8 cellular contexts compared by ENCODE assay signal in the genomic region with DNA sequence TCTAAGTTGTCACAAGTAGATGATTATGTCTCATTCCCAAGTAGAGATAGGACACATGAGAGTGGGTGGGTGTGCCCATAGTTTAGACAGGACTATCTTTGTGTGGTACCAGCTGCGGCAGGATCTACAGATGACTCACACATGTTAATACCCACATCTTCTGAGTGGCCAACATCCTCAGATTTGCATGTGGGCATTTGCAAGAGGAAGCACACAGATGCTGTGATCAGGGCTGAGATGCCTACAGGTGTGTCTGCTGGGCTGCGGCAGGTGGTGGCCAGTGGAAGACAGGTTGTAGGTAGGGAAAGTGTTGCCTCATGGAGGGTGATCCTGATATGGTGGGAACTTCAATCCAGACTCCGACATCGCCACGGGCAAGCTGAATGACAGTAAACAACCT. TPM values are rescaled to one million over a fixed set of nuclear protein-coding genes. Genes with fewer than 3 reads are reported as not detected.
DNase-seq lines count a peak whose midpoint lies in the region; ATAC-seq lines count a peak whose summit lies in the region.

No MANE protein-coding gene starts in this region.

- peaks cover 50% of the 10 kb centered on the region for H3K4me1 Mint-ChIP-seq in activated T-cell treated with anti-CD3 and anti-CD28 coated beads, Interleukin-2, amount 50 U/mL, for 72 hours (ENCODE audit: low read depth)
- peaks cover 42% of the 10 kb centered on the region for H3K4me1 Mint-ChIP-seq in activated CD4-positive, alpha-beta memory T cell treated with anti-CD3 and anti-CD28 coated beads for 36 hours (ENCODE audit: low read depth)

- CTCF ChIA-PET in activated CD4-positive, alpha-beta memory T cell treated with anti-CD3 and anti-CD28 coated beads for 36 hours (lab: Charles Lee), result interaction anchor here (0.6 to 1.0 kb wide), 3 partner anchors 63 to 147 kb away, joined by 3 to 5 read pairs (median 5); no protein-coding TSS in a partner anchor

- H3K27ac Mint-ChIP-seq in activated T-cell treated with anti-CD3 and anti-CD28 coated beads, Interleukin-2, amount 50 U/mL, for 72 hours, result no peak overlapping the region
- peak overlapping the region; percentile 5 for H3K27ac Mint-ChIP-seq in activated CD4-positive, alpha-beta memory T cell treated with anti-CD3 and anti-CD28 coated beads for 36 hours

- ATAC-seq in activated T-cell treated with anti-CD3 and anti-CD28 coated beads, Interleukin-2, amount 50 U/mL, for 72 hours (replicated peaks in 1 of 2), result peak; percentile 74 to 78
- peak; percentile 40 for ATAC-seq in HG03103 (IDR thresholded peaks at IDR 0.05; ENCODE audit: low read depth, unreplicated experiment)
- peak; percentile 69 for ATAC-seq in stimulated activated naive CD8-positive, alpha-beta T cell treated with anti-CD3 and anti-CD28 coated beads, Interleukin-15, Interleukin-2, amounts not matched to agents 100 U/mL and 50 U/mL, for 24 hours

- POLR2A ChIA-PET in activated CD4-positive, alpha-beta memory T cell treated with anti-CD3 and anti-CD28 coated beads for 36 hours (lab: Charles Lee), result interaction anchor here (0.8 kb wide), 1 partner anchor 26 kb away, joined by 3 read pairs; no protein-coding TSS in a partner anchor

- H3K4me3 Mint-ChIP-seq in activated T-cell treated with anti-CD3 and anti-CD28 coated beads, Interleukin-2, amount 50 U/mL, for 72 hours, result peak overlapping the region; percentile 75 to 80
- H3K4me3 Mint-ChIP-seq in activated CD4-positive, alpha-beta memory T cell treated with anti-CD3 and anti-CD28 coated beads for 36 hours, result no peak overlapping the region

- no peaks in the 10 kb centered on the region for H3K9me3 Mint-ChIP-seq in activated T-cell treated with anti-CD3 and anti-CD28 coated beads, Interleukin-2, amount 50 U/mL, for 72 hours
- H3K9me3 Mint-ChIP-seq in activated CD4-positive, alpha-beta memory T cell treated with anti-CD3 and anti-CD28 coated beads for 36 hours, result no peaks in the 10 kb centered on the region

- no peaks in the 10 kb centered on the region for H3K36me3 Mint-ChIP-seq in activated T-cell treated with anti-CD3 and anti-CD28 coated beads, Interleukin-2, amount 50 U/mL, for 72 hours (ENCODE audit: insufficient read depth in 2 of 2)
- H3K36me3 Mint-ChIP-seq in activated CD4-positive, alpha-beta memory T cell treated with anti-CD3 and anti-CD28 coated beads for 36 hours, result no peaks in the 10 kb centered on the region

- intact Hi-C loops in activated CD4-positive, alpha-beta memory T cell treated with anti-CD3 and anti-CD28 coated beads for 36 hours (cut with micrococcal nuclease), result loop anchor here (2.0 kb wide), 5 partner anchors 15 to 241 kb away; partner anchors contain the start of gene SF3B5

- peak; percentile 42 to 47 for DNase-seq in activated T-cell treated with anti-CD3 and anti-CD28 coated beads, Interleukin-2, amount 50 U/mL, for 72 hours
- DNase-seq in activated T-cell treated with anti-CD3 and anti-CD28 coated beads, Interleukin-2, amount 50 U/mL, for 1 hour, result no peak
- peak; percentile 57 for DNase-seq in activated CD4-positive, alpha-beta memory T cell treated with anti-CD3 and anti-CD28 coated beads for 36 hours
- DNase-seq in stimulated activated naive CD8-positive, alpha-beta T cell treated with anti-CD3 and anti-CD28 coated beads, Interleukin-15, Interleukin-2, amounts not matched to agents 100 U/mL and 50 U/mL, for 24 hours, result no peak
- DNase-seq in UCSD-AML1 (lab: John Stamatoyannopoulos, UW; ENCODE audit: unreplicated experiment) (no peak), GOT3 (lab: John Stamatoyannopoulos, UW) (no peak), NCI-H69 (lab: John Stamatoyannopoulos, UW) (no peak)

- no peaks in the 10 kb centered on the region for H3K27me3 Mint-ChIP-seq in activated T-cell treated with anti-CD3 and anti-CD28 coated beads, Interleukin-2, amount 50 U/mL, for 72 hours (ENCODE audit: low read depth)
- H3K27me3 Mint-ChIP-seq in activated CD4-positive, alpha-beta memory T cell treated with anti-CD3 and anti-CD28 coated beads for 36 hours, result no peaks in the 10 kb centered on the region

RNA-seq across cellular contexts. Expression of gene UTRN, which starts 50.8 kb away (rescaled TPM):
- 10 to 100 TPM; 62.9 to 76.4 TPM for total RNA-seq in activated T-cell treated with anti-CD3 and anti-CD28 coated beads, Interleukin-2, amount 50 U/mL, for 72 hours
- total RNA-seq in activated CD4-positive, alpha-beta memory T cell treated with anti-CD3 and anti-CD28 coated beads for 36 hours, result 10 to 100 TPM; 37.8 to 38.1 TPM

Comparison
In these comparisons a context has a peak if more than half of its experiments do, and no peak if none do; other contexts are left out.
1. DNase-seq: peak in activated T-cell treated with anti-CD3 and anti-CD28 coated beads, Interleukin-2, amount 50 U/mL, for 72 hours (2 of 2) and activated CD4-positive, alpha-beta memory T cell treated with anti-CD3 and anti-CD28 coated beads for 36 hours (single experiment); none in activated T-cell treated with anti-CD3 and anti-CD28 coated beads, Interleukin-2, amount 50 U/mL, for 1 hour (single experiment), stimulated activated naive CD8-positive, alpha-beta T cell treated with anti-CD3 and anti-CD28 coated beads, Interleukin-15, Interleukin-2, amounts not matched to agents 100 U/mL and 50 U/mL, for 24 hours (single experiment), UCSD-AML1 (single experiment), GOT3 (single experiment) and NCI-H69 (single experiment).
2. Peak in every context shown above with its lines, with median percentiles within 50 percentile points of each other: ATAC-seq.